ENCODE assay signal across 17 cellular contexts in genomic region chr7:81812514-81813472, GRCh38. TPM values are rescaled to one million over a fixed set of nuclear protein-coding genes. Genes with fewer than 3 reads are reported as not detected.
DNase-seq lines count a peak whose midpoint lies in the region; ATAC-seq, FAIRE-seq and TF ChIP-seq lines count a peak whose summit lies in the region.
"Had no signal": no experiment of that assay in that cellular context is flagged by ENCODE, and none has a peak within 500 bp of the region (broad histone marks: within the 10 kb centered on the region; RNA-seq: fewer than 3 reads in every experiment).

No MANE protein-coding gene starts in this region.

- ATAC-seq in GM19468 (IDR thresholded peaks at IDR 0.05; ENCODE audit: extremely low read depth, unreplicated experiment), result peak; percentile 79
- ATAC-seq in HG03045 (IDR thresholded peaks at IDR 0.05; ENCODE audit: unreplicated experiment), result peak; percentile 89
- no peak for ATAC-seq in pancreas

- no peak for DNase-seq in GM18507 (ENCODE audit: extremely low spot score, insufficient read length, low read depth)
- DNase-seq in NCI-H2029 treated with DMSO at 0.1 percent for 48 hours (lab: John Stamatoyannopoulos, UW), result peak; percentile 74
- no peak for DNase-seq in NCI-H2107 treated with DMSO at 0.1 percent for 48 hours (lab: John Stamatoyannopoulos, UW; ENCODE audit: unreplicated experiment)
- no peak for DNase-seq in pancreas
- DNase-seq in NCI-H1694 (lab: John Stamatoyannopoulos, UW), result no peak
- no peak for DNase-seq in COLO668 (lab: John Stamatoyannopoulos, UW; ENCODE audit: unreplicated experiment)
- DNase-seq: activated CD4-positive, alpha-beta T cell treated with anti-CD3 and anti-CD28 coated beads, Interleukin-2, amount 10 ng/mL, durations not matched to agents 24 days and 14 days; activated gamma-delta T cell; BE2C; GDM1; natural killer cell; NCI-H2107; tibial artery had no signal

- TF ChIP-seq CTCF in pancreas (IDR thresholded peaks at IDR 0.05), result no peak

- intact Hi-C loops in pancreas (cut with DNase I), result no loop called here

- H3K4me3 ChIP-seq in pancreas, result no peak overlapping the region
- H3K4me3 ChIP-seq: tibial artery had no signal

- FAIRE-seq in GM18507 (lab: Jason Lieb, UNC) (peak; percentile 61), pancreas (lab: Jason Lieb, UNC) (no peak)
- FAIRE-seq: islet of Langerhans had no signal

- WGBS in pancreas, 2 donors, result 74 to 80% methylated on average over 1 to 7 of the region's 7 CpGs

- no peaks in the 10 kb centered on the region for H3K9me3 ChIP-seq in pancreas
- H3K9me3 ChIP-seq: BE2C, tibial artery had no signal

- H3K4me1 ChIP-seq in pancreas, result no peaks in the 10 kb centered on the region
- H3K4me1 ChIP-seq: tibial artery had no signal

- no peaks in the 10 kb centered on the region for H3K36me3 ChIP-seq in pancreas
- H3K36me3 ChIP-seq: BE2C, tibial artery had no signal

- no peak overlapping the region for H3K27ac ChIP-seq in pancreas
- H3K27ac ChIP-seq: tibial artery had no signal

- no peaks in the 10 kb centered on the region for H3K27me3 ChIP-seq in pancreas
- H3K27me3 ChIP-seq: BE2C, tibial artery had no signal

RNA-seq across cellular contexts. Expression of gene HGF, which starts 42.9 kb away (rescaled TPM):
- 1 to 10 TPM in 4 of 6 donors, under 1 TPM in 2; 0.42 to 8.0 (median 1.3) TPM for total RNA-seq in pancreas
- under 1 TPM; 0.53 to 0.68 TPM for polyA plus RNA-seq in pancreas
- total RNA-seq: activated CD4-positive, alpha-beta T cell treated with anti-CD3 and anti-CD28 coated beads, Interleukin-2, amount 10 ng/mL, durations not matched to agents 24 days and 14 days had no signal
- polyA plus RNA-seq: IgD-negative memory B cell had no signal

Comparison
In these comparisons a context has a peak if more than half of its experiments do, and no peak if none do; other contexts are left out.
1. ATAC-seq: peak in GM19468 (single experiment) and HG03045 (single experiment); none in pancreas (0 of 4).